2 cellular contexts compared by ENCODE assay signal in genomic region chr4:15198070-15198727, GRCh38.
TF ChIP-seq lines count a peak whose summit lies in the region.

No MANE protein-coding gene starts in this region.

TF ChIP-seq in K562, 482 proteins besides CTCF, POLR2A, EP300 and RAD21:
- TF ChIP-seq CEBPG (CRISPR knock-in tag; IDR thresholded peaks at IDR 0.05) = no peak
- TF ChIP-seq CEBPG (tag; conservative IDR thresholded peaks at IDR 0.05 in 1 of 2, IDR thresholded peaks at IDR 0.05 in 1 of 2) = no peak
- TF ChIP-seq C11orf30 (IDR thresholded peaks at IDR 0.05; ENCODE audit: low read depth) = 0 out of 2 replicates have a peak, but pooled peaks have one; percentile 5

TF ChIP-seq in SK-N-SH, 30 proteins besides CTCF, POLR2A, EP300 and RAD21:
- TF ChIP-seq NRF1 (IDR thresholded peaks at IDR 0.05; ENCODE audit: low read depth, low read length) (no peak), TCF12 (IDR thresholded peaks at IDR 0.05) (no peak), FOXM1 (IDR thresholded peaks at IDR 0.05; ENCODE audit: low read depth) (no peak)
- TF ChIP-seq, protein P1, sequence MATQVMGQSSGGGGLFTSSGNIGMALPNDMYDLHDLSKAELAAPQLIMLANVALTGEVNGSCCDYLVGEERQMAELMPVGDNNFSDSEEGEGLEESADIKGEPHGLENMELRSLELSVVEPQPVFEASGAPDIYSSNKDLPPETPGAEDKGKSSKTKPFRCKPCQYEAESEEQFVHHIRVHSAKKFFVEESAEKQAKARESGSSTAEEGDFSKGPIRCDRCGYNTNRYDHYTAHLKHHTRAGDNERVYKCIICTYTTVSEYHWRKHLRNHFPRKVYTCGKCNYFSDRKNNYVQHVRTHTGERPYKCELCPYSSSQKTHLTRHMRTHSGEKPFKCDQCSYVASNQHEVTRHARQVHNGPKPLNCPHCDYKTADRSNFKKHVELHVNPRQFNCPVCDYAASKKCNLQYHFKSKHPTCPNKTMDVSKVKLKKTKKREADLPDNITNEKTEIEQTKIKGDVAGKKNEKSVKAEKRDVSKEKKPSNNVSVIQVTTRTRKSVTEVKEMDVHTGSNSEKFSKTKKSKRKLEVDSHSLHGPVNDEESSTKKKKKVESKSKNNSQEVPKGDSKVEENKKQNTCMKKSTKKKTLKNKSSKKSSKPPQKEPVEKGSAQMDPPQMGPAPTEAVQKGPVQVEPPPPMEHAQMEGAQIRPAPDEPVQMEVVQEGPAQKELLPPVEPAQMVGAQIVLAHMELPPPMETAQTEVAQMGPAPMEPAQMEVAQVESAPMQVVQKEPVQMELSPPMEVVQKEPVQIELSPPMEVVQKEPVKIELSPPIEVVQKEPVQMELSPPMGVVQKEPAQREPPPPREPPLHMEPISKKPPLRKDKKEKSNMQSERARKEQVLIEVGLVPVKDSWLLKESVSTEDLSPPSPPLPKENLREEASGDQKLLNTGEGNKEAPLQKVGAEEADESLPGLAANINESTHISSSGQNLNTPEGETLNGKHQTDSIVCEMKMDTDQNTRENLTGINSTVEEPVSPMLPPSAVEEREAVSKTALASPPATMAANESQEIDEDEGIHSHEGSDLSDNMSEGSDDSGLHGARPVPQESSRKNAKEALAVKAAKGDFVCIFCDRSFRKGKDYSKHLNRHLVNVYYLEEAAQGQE (IDR thresholded peaks at IDR 0.05; ENCODE audit: low read depth, low read length) = no peak
